Comparison of ENCODE assay signal across 8 cellular contexts in genomic region chr4:40309250-40309774, GRCh38. TPM values are rescaled to one million over a fixed set of nuclear protein-coding genes. Genes with fewer than 3 reads are reported as not detected.
DNase-seq lines count a peak whose midpoint lies in the region; ATAC-seq lines count a peak whose summit lies in the region.

No MANE protein-coding gene starts in this region.

- no peaks in the 10 kb centered on the region for H3K27me3 ChIP-seq in CD4-positive, CD25-positive, alpha-beta regulatory T cell (ENCODE audit: control insufficient read depth, insufficient read depth, low read length)

- H3K27ac ChIP-seq in CD4-positive, CD25-positive, alpha-beta regulatory T cell (ENCODE audit: insufficient read depth, low read length, poor library complexity, severe bottlenecking), result peak overlapping the region; percentile 94

- peak overlapping the region; percentile 98 to 99 (median 99) for H3K27ac Mint-ChIP-seq in CD4-positive, CD25-positive, alpha-beta regulatory T cell

- intact Hi-C loops in head of caudate nucleus (cut with DNase I), result loop anchor here (5.0 kb wide), 1 partner anchor 157 kb away; no protein-coding TSS in a partner anchor

- peaks cover 0 to 4% of the 10 kb centered on the region in 2 experiments for H3K9me3 ChIP-seq in CD4-positive, CD25-positive, alpha-beta regulatory T cell (ENCODE audit: control insufficient read depth in 2 of 2, low read length in 2 of 2)

- peaks cover 29 to 93% (median 75%) of the 10 kb centered on the region in 4 donors for H3K4me1 Mint-ChIP-seq in CD4-positive, CD25-positive, alpha-beta regulatory T cell

- peak overlapping the region; percentile 77 for H3K4me3 ChIP-seq in CD4-positive, CD25-positive, alpha-beta regulatory T cell (ENCODE audit: low read depth, low read length)

- no peaks in the 10 kb centered on the region for H3K36me3 ChIP-seq in CD4-positive, CD25-positive, alpha-beta regulatory T cell (ENCODE audit: control insufficient read depth, insufficient read depth, low read length)

- no peaks in the 10 kb centered on the region for H3K27me3 Mint-ChIP-seq in CD4-positive, CD25-positive, alpha-beta regulatory T cell

- ATAC-seq in CD4-positive, CD25-positive, alpha-beta regulatory T cell (ENCODE audit: low read depth in 2 of 2), result peak; percentile 67 to 69
- peak; percentile 44 for ATAC-seq in GM21723 (IDR thresholded peaks at IDR 0.05; ENCODE audit: unreplicated experiment)

- DNase-seq in CD4-positive, CD25-positive, alpha-beta regulatory T cell, result peak; percentile 82 to 92 (median 89)
- DNase-seq in NCI-H226, result peak; percentile 32
- DNase-seq in activated T-helper 9 cell treated with anti-CD3 and anti-CD28 coated beads, Interleukin-2, amount 50 U/mL, for 16 hours (ENCODE audit: low read depth), result peak; percentile 78
- DNase-seq in head of caudate nucleus, result peak; percentile 77 to 96 (median 90)
- peak; percentile 60 for DNase-seq in pulmonary artery endothelial cell (ENCODE audit: low read depth, low spot score)
- DNase-seq in Kasumi-1 (lab: John Stamatoyannopoulos, UW), result no peak
- DNase-seq in GOT3 (lab: John Stamatoyannopoulos, UW), result no peak

- H3K4me1 ChIP-seq in CD4-positive, CD25-positive, alpha-beta regulatory T cell (ENCODE audit: control insufficient read depth, insufficient read depth, low read length, poor library complexity, severe bottlenecking), result peaks cover 84% of the 10 kb centered on the region

- H3K36me3 Mint-ChIP-seq in CD4-positive, CD25-positive, alpha-beta regulatory T cell, result peaks cover 8% of the 10 kb centered on the region

- H3K4me3 Mint-ChIP-seq in CD4-positive, CD25-positive, alpha-beta regulatory T cell, result peak overlapping the region; percentile 74 to 89 (median 84)

- peaks cover 0 to 6% (median 0%) of the 10 kb centered on the region in 7 donors for H3K9me3 Mint-ChIP-seq in CD4-positive, CD25-positive, alpha-beta regulatory T cell

RNA-seq across cellular contexts. Expression of gene CHRNA9, which starts 25.8 kb away (rescaled TPM):
- not detected for total RNA-seq in CD4-positive, CD25-positive, alpha-beta regulatory T cell
- under 1 TPM; 0.13 to 0.69 (median 0.37) TPM for polyA plus RNA-seq in CD4-positive, CD25-positive, alpha-beta regulatory T cell
- not detected in 2 replicates for total RNA-seq in pulmonary artery endothelial cell

Comparison
In these comparisons a context has a peak if more than half of its experiments do, and no peak if none do; other contexts are left out.
1. DNase-seq: peak in CD4-positive, CD25-positive, alpha-beta regulatory T cell (3 of 3), NCI-H226 (single experiment), activated T-helper 9 cell treated with anti-CD3 and anti-CD28 coated beads, Interleukin-2, amount 50 U/mL, for 16 hours (single experiment), head of caudate nucleus (42 of 42) and pulmonary artery endothelial cell (single experiment); none in Kasumi-1 (0 of 2) and GOT3 (single experiment).